23 cellular contexts compared by ENCODE assay signal in the genomic region with DNA sequence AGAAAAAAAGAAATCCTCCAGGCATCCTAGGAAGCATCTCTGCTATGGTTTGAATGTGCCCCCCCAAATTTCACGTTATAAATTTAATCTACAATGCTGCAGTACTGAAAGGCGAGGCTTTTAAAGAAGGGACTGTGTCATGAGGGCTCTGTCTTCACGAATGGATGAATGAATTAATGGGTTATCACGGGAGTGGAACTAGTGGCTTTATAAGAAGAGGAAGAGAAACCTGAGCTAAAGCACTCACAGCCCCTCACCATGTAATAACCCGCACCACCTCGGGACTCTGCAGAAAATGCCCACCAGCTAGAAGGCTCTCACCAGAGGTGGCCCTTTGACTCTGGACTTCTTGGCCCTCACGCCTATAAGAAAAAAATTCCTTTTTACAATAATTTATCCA. TPM values are rescaled to one million over a fixed set of nuclear protein-coding genes. Genes with fewer than 3 reads are reported as not detected.
DNase-seq lines count a peak whose midpoint lies in the region; ATAC-seq, FAIRE-seq and TF ChIP-seq lines count a peak whose summit lies in the region.
"Had no signal": no experiment of that assay in that cellular context is flagged by ENCODE, and none has a peak within 500 bp of the region (broad histone marks: within the 10 kb centered on the region; RNA-seq: fewer than 3 reads in every experiment).

No MANE protein-coding gene starts in this region.

- H3K4me1 ChIP-seq in GM23338 (ENCODE audit: insufficient read depth) = peaks cover 7% of the 10 kb centered on the region
- H3K4me1 ChIP-seq in GM12878 (ENCODE audit: control insufficient read depth, insufficient read depth, low read length) = peaks cover 30% of the 10 kb centered on the region
- no peaks in the 10 kb centered on the region for H3K4me1 ChIP-seq in breast epithelium

- H3K27ac Mint-ChIP-seq in GM23338 = no peak overlapping the region
- H3K27ac Mint-ChIP-seq in activated CD4-positive, alpha-beta T cell treated with anti-CD3 and anti-CD28 coated beads, Interleukin-2, amount 10 ng/mL, durations not matched to agents 7 days and 5 days = no peak overlapping the region

- WGBS in GM12878 (ENCODE audit: insufficient coverage, insufficient replicate concordance, low lambda C conversion rate, missing lambda C conversion rate) = 43% methylated on average over 7 of the region's 7 CpGs

- H3K79me2 ChIP-seq in GM23338 (replicated peaks; ENCODE audit: insufficient read depth) = peaks cover 89% of the 10 kb centered on the region
- H3K79me2 ChIP-seq in GM12878 (ENCODE audit: control insufficient read depth, insufficient read depth, low read length) = peaks cover 53% of the 10 kb centered on the region

- no peak for TF ChIP-seq RAD21 in GM12878 (IDR thresholded peaks at IDR 0.05; ENCODE audit: insufficient read depth, low read depth, low read length)

- H3K9me2 ChIP-seq in GM23338 (ENCODE audit: insufficient read depth) = no peaks in the 10 kb centered on the region

- H3K27ac ChIP-seq in GM23338 (ENCODE audit: low read depth) = 0 out of 2 replicates have a peak overlapping the region, but pooled peaks have one; percentile 46
- no peak overlapping the region for H3K27ac ChIP-seq in GM12878 (ENCODE audit: control insufficient read depth, insufficient read depth)
- no peak overlapping the region for H3K27ac ChIP-seq in breast epithelium
- H3K27ac ChIP-seq: cardiac muscle cell, GM23248, pancreas, skin epidermis, upper lobe of right lung had no signal

- H3K27me3 ChIP-seq in GM23338 (ENCODE audit: insufficient read depth) (no peaks in the 10 kb centered on the region), GM12878 (replicated peaks in 1 of 2; ENCODE audit: control insufficient read depth in 2 of 2, insufficient read depth in 2 of 2, low read length in 1 of 2) (no peaks in the 10 kb centered on the region), breast epithelium (no peaks in the 10 kb centered on the region)
- H3K27me3 ChIP-seq: BE2C, cardiac muscle cell, MG63, pancreas, upper lobe of right lung had no signal

- TF ChIP-seq POLR2A in GM12878 (IDR thresholded peaks at IDR 0.05; ENCODE audit: low read depth, low read length) (no peak), breast epithelium (IDR thresholded peaks at IDR 0.05) (no peak)

- CTCF ChIA-PET in GM12878 (lab: Yijun Ruan, JAX) = interaction anchor here (1.0 to 1.1 kb wide), 2 partner anchors 37 to 189 kb away, joined by 3 to 4 read pairs; no protein-coding TSS in a partner anchor
- CTCF ChIA-PET in activated CD4-positive, alpha-beta T cell treated with anti-CD3 and anti-CD28 coated beads, Interleukin-2, amount 10 ng/mL, durations not matched to agents 7 days and 5 days (lab: Charles Lee) = interaction anchor here (0.7 to 1.3 kb wide), 2 partner anchors 39 to 413 kb away, joined by 3 to 4 read pairs; no protein-coding TSS in a partner anchor

- H3K9me3 Mint-ChIP-seq in GM23338 = no peaks in the 10 kb centered on the region
- no peaks in the 10 kb centered on the region for H3K9me3 Mint-ChIP-seq in activated CD4-positive, alpha-beta T cell treated with anti-CD3 and anti-CD28 coated beads, Interleukin-2, amount 10 ng/mL, durations not matched to agents 7 days and 5 days

- SMC1A ChIA-PET in GM12878 (lab: Charles Lee; ENCODE audit: uncharacterized antibody, unreplicated experiment) = interaction anchor here (0.7 to 3.2 kb wide), 10 partner anchors 7 to 1167 kb away, joined by 3 to 14 read pairs (median 5); partner anchors contain the start of gene RNU4ATAC

- in situ Hi-C loops in GM12878 (cut with MboI) = no loop called here

- no peak overlapping the region for H2AFZ ChIP-seq in GM23338
- H2AFZ ChIP-seq in GM12878 (ENCODE audit: control insufficient read depth, low read depth, low read length) = no peak overlapping the region
- H2AFZ ChIP-seq: GM23248 had no signal

- no peaks in the 10 kb centered on the region for H3K36me3 Mint-ChIP-seq in GM23338 (ENCODE audit: low read depth)
- peaks cover 2% of the 10 kb centered on the region for H3K36me3 Mint-ChIP-seq in activated CD4-positive, alpha-beta T cell treated with anti-CD3 and anti-CD28 coated beads, Interleukin-2, amount 10 ng/mL, durations not matched to agents 7 days and 5 days (ENCODE audit: low read depth)

- no peak for TF ChIP-seq CTCF in GM23338 (conservative IDR thresholded peaks at IDR 0.05; ENCODE audit: low read depth in 2 of 2)
- TF ChIP-seq CTCF in GM12878 (IDR thresholded peaks at IDR 0.05 in 2 of 3, conservative IDR thresholded peaks at IDR 0.05 in 1 of 3; ENCODE audit: control insufficient read depth in 2 of 3, extremely low read depth in 1 of 3, insufficient read depth in 1 of 3, low read depth in 3 of 3, low read length in 3 of 3) = no peak
- TF ChIP-seq CTCF in breast epithelium (IDR thresholded peaks at IDR 0.05) = no peak

- no TSS peak for BruUV-seq in GM12878 (replicated peaks; lab: Mats Ljungman, UMichigan)

- H3K9me3 ChIP-seq in GM12878 (replicated peaks; ENCODE audit: control insufficient read depth, insufficient read depth, low read length) (no peaks in the 10 kb centered on the region), breast epithelium (no peaks in the 10 kb centered on the region)
- H3K9me3 ChIP-seq: BE2C, MG63, pancreas, upper lobe of right lung had no signal

- H3K4me2 ChIP-seq in GM23338 = no peak overlapping the region
- H3K4me2 ChIP-seq in GM12878 (ENCODE audit: control insufficient read depth, insufficient read depth) = 0 out of 2 replicates have a peak overlapping the region, but pooled peaks have one; percentile 31

- H4K20me1 ChIP-seq in GM23338 (replicated peaks; ENCODE audit: insufficient read depth) = peaks cover 28% of the 10 kb centered on the region
- H4K20me1 ChIP-seq in GM12878 (ENCODE audit: control insufficient read depth, insufficient read depth) = no peaks in the 10 kb centered on the region

- H3K27me3 Mint-ChIP-seq in GM23338 (ENCODE audit: insufficient read depth, low read depth, poor library complexity) = no peaks in the 10 kb centered on the region
- H3K27me3 Mint-ChIP-seq in activated CD4-positive, alpha-beta T cell treated with anti-CD3 and anti-CD28 coated beads, Interleukin-2, amount 10 ng/mL, durations not matched to agents 7 days and 5 days = no peaks in the 10 kb centered on the region

- FAIRE-seq in GM12878 (lab: Jason Lieb, UNC) = no peak
- FAIRE-seq: pancreas had no signal

- H3F3A ChIP-seq in GM23338 (replicated peaks; ENCODE audit: low read depth) = 0 out of 2 replicates have a peak, but pooled peaks cover 3% of the 10 kb centered on the region

- intact Hi-C loops in GM12878 (cut with micrococcal nuclease; ENCODE audit: unreplicated experiment) (no loop called here), breast epithelium (cut with DNase I; ENCODE audit: low total_unique reads) (no loop called here)

- POLR2A ChIA-PET in GM12878 (lab: Charles Lee) = interaction anchor here (0.7 to 2.0 kb wide), 3 partner anchors 11 to 27 kb away, joined by 3 to 5 read pairs (median 4); partner anchors contain the start of gene RNU4ATAC
- POLR2A ChIA-PET in activated CD4-positive, alpha-beta T cell treated with anti-CD3 and anti-CD28 coated beads, Interleukin-2, amount 10 ng/mL, durations not matched to agents 7 days and 5 days (lab: Charles Lee) = interaction anchor here (0.6 kb wide), 1 partner anchor 1327 kb away, joined by 3 read pairs; no protein-coding TSS in a partner anchor

- RAD21 ChIA-PET in GM12878 (lab: Charles Lee; ENCODE audit: unreplicated experiment) = interaction anchor here (0.7 to 1.7 kb wide), 4 partner anchors 9 to 28 kb away, joined by 3 to 7 read pairs (median 3); partner anchors contain the start of gene RNU4ATAC

- H3K9ac ChIP-seq in GM12878 (ENCODE audit: control insufficient read depth, insufficient read depth, low read length) = no peak overlapping the region
- H3K9ac ChIP-seq: GM23248 had no signal

- 0 out of 4 replicates have a peak, but pooled peaks of 1 of the 2 experiments have one; percentile 32 for TF ChIP-seq EP300 in GM12878 (IDR thresholded peaks at IDR 0.05; ENCODE audit: borderline replicate concordance in 1 of 2, control insufficient read depth in 1 of 2, low read depth in 2 of 2, low read length in 2 of 2)

- H3K4me3 ChIP-seq in GM23338 (no peak overlapping the region), GM12878 (0 out of 2 replicates have a peak overlapping the region, but pooled peaks have one; percentile 26), breast epithelium (no peak overlapping the region)
- H3K4me3 ChIP-seq: cardiac muscle cell, GM23248, MG63, pancreas, skin epidermis, upper lobe of right lung had no signal

- ATAC-seq in GM18861 (IDR thresholded peaks at IDR 0.05; ENCODE audit: unreplicated experiment) = peak; percentile 61
- ATAC-seq in GM23338 = no peak
- ATAC-seq in HG03342 (IDR thresholded peaks at IDR 0.05; ENCODE audit: unreplicated experiment) = peak; percentile 61
- ATAC-seq in GM12878 = peak; percentile 74
- ATAC-seq: left cardiac atrium, pancreas, upper lobe of right lung had no signal

- DNase-seq in GM23338 (ENCODE audit: low spot score) = no peak
- DNase-seq in GM12878 (ENCODE audit: low read depth, low spot score) = no peak
- DNase-seq in breast epithelium (ENCODE audit: low spot score in 2 of 2) = no peak
- no peak for DNase-seq in activated CD4-positive, alpha-beta T cell treated with anti-CD3 and anti-CD28 coated beads, Interleukin-2, amount 10 ng/mL, durations not matched to agents 7 days and 5 days
- DNase-seq in NCI-H226 = no peak
- DNase-seq in dermis blood vessel endothelial cell = no peak
- DNase-seq: activated CD4-positive, alpha-beta T cell treated with anti-CD3 and anti-CD28 coated beads for 4 hours; activated T-cell treated with anti-CD3 and anti-CD28 coated beads for 4 hours; BE2C; effector CD8-positive, alpha-beta T cell; GM23248; hippocampal formation; left cardiac atrium; MG63; NCI-H2081; pancreas; stimulated activated naive CD4-positive, alpha-beta T cell; T-helper 2 cell; upper lobe of right lung had no signal

- peaks cover 12% of the 10 kb centered on the region for H3K4me1 Mint-ChIP-seq in GM23338
- peaks cover 13% of the 10 kb centered on the region for H3K4me1 Mint-ChIP-seq in activated CD4-positive, alpha-beta T cell treated with anti-CD3 and anti-CD28 coated beads, Interleukin-2, amount 10 ng/mL, durations not matched to agents 7 days and 5 days

- no peak overlapping the region for H3K4me3 Mint-ChIP-seq in GM23338
- H3K4me3 Mint-ChIP-seq in activated CD4-positive, alpha-beta T cell treated with anti-CD3 and anti-CD28 coated beads, Interleukin-2, amount 10 ng/mL, durations not matched to agents 7 days and 5 days = no peak overlapping the region

- H3K36me3 ChIP-seq in GM23338 (ENCODE audit: insufficient read depth) (no peaks in the 10 kb centered on the region), GM12878 (ENCODE audit: control insufficient read depth in 2 of 2, insufficient read depth in 2 of 2, low read length in 1 of 2) (no peaks in the 10 kb centered on the region), breast epithelium (no peaks in the 10 kb centered on the region)
- H3K36me3 ChIP-seq: BE2C, cardiac muscle cell, MG63, pancreas, upper lobe of right lung had no signal

RNA-seq across cellular contexts. Expression of gene RNU4ATAC, which starts 27.6 kb away (rescaled TPM):
- total RNA-seq in GM23338 (2014; rRNA removed; shearing (Covaris generic)) = not detected in 2 replicates
- 9.5 TPM in 1 of 2 replicates, not detected in the other for polyA plus RNA-seq in GM23338 (2016; fragmentation: Nextera tagmentation; extraction: Ambion mirVana)
- not detected in 2 replicates for total RNA-seq in GM12878 (2013; cell fraction: nucleolus; rRNA removed)
- not detected in 2 replicates for total RNA-seq in GM12878 (2014; rRNA removed)
- total RNA-seq in GM12878 (2014; rRNA removed; fragmentation: Illumina TruSeq; extraction: Trizol) = not detected in 2 replicates
- total RNA-seq in GM12878 (2021) = not detected in 2 replicates
- polyA plus RNA-seq in GM12878 (2011; ENCODE audit: low read depth) = not detected
- polyA plus RNA-seq in GM12878 (2011; rRNA removed) = not detected in 2 replicates
- not detected in 2 replicates for polyA plus RNA-seq in GM12878 (2011; cell fraction: cytosol; rRNA removed)
- polyA plus RNA-seq in GM12878 (2011; cell fraction: nucleus; rRNA removed) = not detected in 2 replicates
- polyA plus RNA-seq in GM12878 (2012) = not detected in 2 replicates
- polyA plus RNA-seq in GM12878 (2014; fragmentation: Illumina TruSeq; extraction: Trizol) = not detected in 2 replicates
- polyA plus RNA-seq in GM12878 (2014; fragmentation: Nextera tagmentation; extraction: Ambion mirVana) = not detected
- not detected in 2 replicates for polyA plus RNA-seq in GM12878 (2014; rRNA removed)
- polyA plus RNA-seq in GM12878 (2016; fragmentation: Nextera tagmentation; extraction: Ambion mirVana) = 1 to 10 TPM in 1 of 2 experiments, not detected in 1; 6.6 TPM
- under 0.01 and 5,859 TPM in 2 replicates for polyA minus RNA-seq in GM12878 (2011; rRNA and poly(A)+ RNA removed)
- polyA minus RNA-seq in GM12878 (2011; cell fraction: cytosol; rRNA and poly(A)+ RNA removed) = 3,416 and 4,512 TPM in 2 replicates
- under 0.01 TPM in 2 replicates for polyA minus RNA-seq in GM12878 (2011; cell fraction: nucleus; rRNA and poly(A)+ RNA removed)
- not detected for total RNA-seq in breast epithelium
- not detected for total RNA-seq in activated CD4-positive, alpha-beta T cell treated with anti-CD3 and anti-CD28 coated beads, Interleukin-2, amount 10 ng/mL, durations not matched to agents 7 days and 5 days
- total RNA-seq in dermis blood vessel endothelial cell = under 0.01 TPM in 1 of 2 replicates, not detected in the other
- total RNA-seq: cardiac muscle cell, GM23248, upper lobe of right lung had no signal
- polyA plus RNA-seq: GM23248, pancreas had no signal
